ENCODE assay signal across 11 cellular contexts in genomic region chr16:54932737-54933254, GRCh38. TPM values are rescaled to one million over a fixed set of nuclear protein-coding genes. Genes with fewer than 3 reads are reported as not detected.
A peak's percentile ranks its signal among the peaks of the same experiment; 100 is the strongest.
DNase-seq lines count a peak whose midpoint lies in the region; ATAC-seq and TF ChIP-seq lines count a peak whose summit lies in the region.
"Had no signal": no experiment of that assay in that cellular context is flagged by ENCODE, and none has a peak within 500 bp of the region (broad histone marks: within the 10 kb centered on the region; RNA-seq: fewer than 3 reads in every experiment).

No MANE protein-coding gene starts in this region.

- DNase-seq in activated naive CD4-positive, alpha-beta T cell treated with anti-CD3 and anti-CD28 coated beads, Interleukin-2, amount 50 U/mL, for 72 hours (ENCODE audit: low spot score in 2 of 2), result no peak
- DNase-seq in astrocyte of the hippocampus (ENCODE audit: low read depth, low spot score) (peak; percentile 20), kidney epithelial cell (ENCODE audit: low read depth) (no peak), thoracic aorta (ENCODE audit: low spot score) (no peak), HuH-7.5 (ENCODE audit: low spot score) (no peak), PC-3 (no peak)
- DNase-seq: activated naive CD4-positive, alpha-beta T cell; NCI-H1092 treated with DMSO at 0.1 percent for 48 hours had no signal

- H3K4me3 Mint-ChIP-seq in activated naive CD4-positive, alpha-beta T cell treated with anti-CD3 and anti-CD28 coated beads, Interleukin-2, amount 50 U/mL, for 24 hours, result no peak overlapping the region

- no peak overlapping the region for H3K9ac ChIP-seq in PC-3 (ENCODE audit: low read length)

- peak overlapping the region; percentile 62 for H3K4me3 ChIP-seq in kidney epithelial cell (ENCODE audit: low read depth, low read length)
- peak overlapping the region; percentile 83 for H3K4me3 ChIP-seq in thoracic aorta
- no peak overlapping the region for H3K4me3 ChIP-seq in PC-3 (ENCODE audit: low read length)

- TF ChIP-seq CTCF in kidney epithelial cell (IDR thresholded peaks at IDR 0.05; ENCODE audit: insufficient read depth, low read length, poor library complexity, severe bottlenecking) (peak; percentile 12), thoracic aorta (IDR thresholded peaks at IDR 0.05) (no peak), PC-3 (conservative IDR thresholded peaks at IDR 0.05; ENCODE audit: low read depth, low read length) (no peak)

- CTCF ChIA-PET in PC-3 (lab: Charles Lee), result no interaction called here

- intact Hi-C loops in PC-3 (cut with micrococcal nuclease), result no loop called here

- peak overlapping the region; percentile 51 for H3K27ac Mint-ChIP-seq in activated naive CD4-positive, alpha-beta T cell treated with anti-CD3 and anti-CD28 coated beads, Interleukin-2, amount 50 U/mL, for 24 hours
- peak overlapping the region in 1 of 2 donors; percentile 74 for H3K27ac Mint-ChIP-seq in activated naive CD4-positive, alpha-beta T cell treated with anti-CD3 and anti-CD28 coated beads, Interleukin-2, amount 50 U/mL, for 72 hours

- peaks cover 29% of the 10 kb centered on the region for H3K4me1 Mint-ChIP-seq in activated naive CD4-positive, alpha-beta T cell treated with anti-CD3 and anti-CD28 coated beads, Interleukin-2, amount 50 U/mL, for 24 hours

- H3K9me3 ChIP-seq in thoracic aorta, result no peaks in the 10 kb centered on the region
- H3K9me3 ChIP-seq in PC-3 (ENCODE audit: low read length), result no peaks in the 10 kb centered on the region

- H3F3A ChIP-seq in PC-3 (ENCODE audit: low read length, unreplicated experiment), result no peaks in the 10 kb centered on the region

- no peaks in the 10 kb centered on the region for H3K36me3 ChIP-seq in kidney epithelial cell (ENCODE audit: control insufficient read depth, insufficient read depth, low read length)
- no peaks in the 10 kb centered on the region for H3K36me3 ChIP-seq in thoracic aorta
- no peaks in the 10 kb centered on the region for H3K36me3 ChIP-seq in PC-3 (ENCODE audit: low read depth, low read length)

- POLR2A ChIA-PET in PC-3 (lab: Charles Lee; ENCODE audit: unreplicated experiment), result no interaction called here

- H3K27me3 Mint-ChIP-seq in activated naive CD4-positive, alpha-beta T cell treated with anti-CD3 and anti-CD28 coated beads, Interleukin-2, amount 50 U/mL, for 24 hours, result peaks cover 50% of the 10 kb centered on the region

- no peaks in the 10 kb centered on the region for H4K20me1 ChIP-seq in PC-3 (ENCODE audit: low read length)

- H3K27me3 ChIP-seq in kidney epithelial cell (ENCODE audit: control insufficient read depth, insufficient read depth, low read length) (peaks cover 54% of the 10 kb centered on the region), thoracic aorta (replicated peaks; ENCODE audit: insufficient read depth) (no peaks in the 10 kb centered on the region), PC-3 (ENCODE audit: low read length) (peaks cover 82% of the 10 kb centered on the region)

- H3K4me1 ChIP-seq in thoracic aorta (ENCODE audit: control insufficient read depth in 1 of 2, low read depth in 2 of 2) (peaks cover 7 to 28% of the 10 kb centered on the region in 2 donors), PC-3 (ENCODE audit: insufficient read depth, low read length) (0 out of 2 replicates have a peak, but pooled peaks cover 9% of the 10 kb centered on the region)

- H3K27ac ChIP-seq in thoracic aorta (no peak overlapping the region), PC-3 (ENCODE audit: low read length) (no peak overlapping the region)

- no peak overlapping the region for H2AFZ ChIP-seq in PC-3 (ENCODE audit: low read length)

- peaks cover 3% of the 10 kb centered on the region for H3K9me3 Mint-ChIP-seq in activated naive CD4-positive, alpha-beta T cell treated with anti-CD3 and anti-CD28 coated beads, Interleukin-2, amount 50 U/mL, for 24 hours
- peaks cover 4% of the 10 kb centered on the region in 2 donors for H3K9me3 Mint-ChIP-seq in activated naive CD4-positive, alpha-beta T cell treated with anti-CD3 and anti-CD28 coated beads, Interleukin-2, amount 50 U/mL, for 72 hours

- H3K4me2 ChIP-seq in PC-3 (ENCODE audit: low read length), result no peak overlapping the region

- BruUV-seq in PC-3 (replicated peaks; lab: Mats Ljungman, UMichigan), result no TSS peak

- peaks cover 6% of the 10 kb centered on the region for H3K36me3 Mint-ChIP-seq in activated naive CD4-positive, alpha-beta T cell treated with anti-CD3 and anti-CD28 coated beads, Interleukin-2, amount 50 U/mL, for 24 hours
- peaks cover 11 to 32% of the 10 kb centered on the region in 2 donors for H3K36me3 Mint-ChIP-seq in activated naive CD4-positive, alpha-beta T cell treated with anti-CD3 and anti-CD28 coated beads, Interleukin-2, amount 50 U/mL, for 72 hours

- no peaks in the 10 kb centered on the region for H3K9me2 ChIP-seq in PC-3 (replicated peaks; ENCODE audit: low read length)

- no peak for ATAC-seq in activated naive CD4-positive, alpha-beta T cell treated with anti-CD3 and anti-CD28 coated beads, Interleukin-2, amount 50 U/mL, for 72 hours
- ATAC-seq in thoracic aorta (ENCODE audit: insufficient number of reproducible peaks, low FRiP score, low read depth) (no peak), PC-3 (no peak), GM18870 (IDR thresholded peaks at IDR 0.05; ENCODE audit: unreplicated experiment) (no peak)
- ATAC-seq: right cardiac atrium had no signal

- no peaks in the 10 kb centered on the region for H3K79me2 ChIP-seq in PC-3 (ENCODE audit: low read length)

RNA-seq across cellular contexts. Expression of gene IRX5, which starts 2.1 kb away (rescaled TPM):
- total RNA-seq in activated naive CD4-positive, alpha-beta T cell treated with anti-CD3 and anti-CD28 coated beads, Interleukin-2, amount 50 U/mL, for 72 hours, result not detected
- total RNA-seq in kidney epithelial cell (1.6 and 2.0 TPM in 2 replicates), thoracic aorta (1 to 10 TPM; 2.3 to 2.7 TPM), PC-3 (2014; rRNA removed) (0.22 TPM in 1 of 2 replicates, not detected in the other)
